In the genomic region with DNA sequence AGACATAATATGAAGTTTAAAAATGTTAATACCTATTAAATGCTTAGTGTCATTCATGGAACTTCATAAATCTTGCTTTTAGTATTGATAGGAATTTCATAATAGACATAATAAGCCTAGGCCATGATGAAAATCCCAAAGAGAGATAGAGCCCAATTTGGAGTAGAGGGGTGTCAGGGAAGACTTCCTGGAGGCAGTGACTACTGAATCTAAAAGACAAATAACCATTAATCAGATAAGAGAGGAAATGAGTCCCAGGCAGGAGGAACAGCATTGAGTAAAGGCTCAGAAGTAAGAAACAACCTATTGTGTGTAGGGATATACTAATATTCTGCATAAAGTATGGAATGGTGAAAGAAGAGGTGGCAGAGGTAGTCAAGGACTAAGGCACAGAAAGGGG, we compare ENCODE assay signal across 27 cellular contexts.
"Had no signal": no experiment of that assay in that cellular context is flagged by ENCODE, and none has a peak within 500 bp of the region (broad histone marks: within the 10 kb centered on the region; RNA-seq: fewer than 3 reads in every experiment).

No MANE protein-coding gene starts in this region.

- H3K4me1 ChIP-seq: gastrocnemius medialis, heart right ventricle, left lung, lower lobe of right lung had no signal

- FAIRE-seq: colon, islet of Langerhans, keratinocyte had no signal

- H3K27me3 ChIP-seq: esophagus squamous epithelium, gastrocnemius medialis, heart right ventricle had no signal

- ATAC-seq: esophagus mucosa; gastrocnemius medialis; heart right ventricle; left cardiac atrium; left lung; left ventricle myocardium superior; lower lobe of right lung; naive thymus-derived CD4-positive, alpha-beta T cell had no signal

- H3K9me3 Mint-ChIP-seq: memory B cell had no signal

- H3K4me3 ChIP-seq: coronary artery, dorsolateral prefrontal cortex, esophagus squamous epithelium, gastrocnemius medialis, heart right ventricle, left lung, lower lobe of right lung had no signal

- H3K9me3 ChIP-seq: esophagus squamous epithelium, left lung, lower lobe of right lung had no signal

- H3K4me1 Mint-ChIP-seq: memory B cell; naive thymus-derived CD4-positive, alpha-beta T cell had no signal

- H3K4me3 Mint-ChIP-seq: memory B cell; naive thymus-derived CD4-positive, alpha-beta T cell had no signal

- H3K36me3 ChIP-seq: esophagus squamous epithelium, gastrocnemius medialis, heart right ventricle, left lung, lower lobe of right lung had no signal

- H3K27ac ChIP-seq: coronary artery, dorsolateral prefrontal cortex, epithelial cell of prostate, esophagus squamous epithelium, gastrocnemius medialis, heart right ventricle, left lung, lower lobe of right lung had no signal

- H3K36me3 Mint-ChIP-seq: memory B cell; naive thymus-derived CD4-positive, alpha-beta T cell had no signal

- DNase-seq: dermis blood vessel endothelial cell; dorsolateral prefrontal cortex; effector CD4-positive, alpha-beta T cell; effector memory CD4-positive, alpha-beta T cell; erythroblast; esophagus squamous epithelium; foreskin fibroblast; foreskin melanocyte; gastrocnemius medialis; glutamatergic neuron; head of caudate nucleus; heart right ventricle; hippocampal formation; left cardiac atrium; left lung; left ventricle myocardium superior; lower lobe of right lung; mesendoderm; midbrain; naive thymus-derived CD4-positive, alpha-beta T cell had no signal

- H3K27ac Mint-ChIP-seq: memory B cell; naive thymus-derived CD4-positive, alpha-beta T cell had no signal
